2 cellular contexts compared by ENCODE assay signal in the genomic region with DNA sequence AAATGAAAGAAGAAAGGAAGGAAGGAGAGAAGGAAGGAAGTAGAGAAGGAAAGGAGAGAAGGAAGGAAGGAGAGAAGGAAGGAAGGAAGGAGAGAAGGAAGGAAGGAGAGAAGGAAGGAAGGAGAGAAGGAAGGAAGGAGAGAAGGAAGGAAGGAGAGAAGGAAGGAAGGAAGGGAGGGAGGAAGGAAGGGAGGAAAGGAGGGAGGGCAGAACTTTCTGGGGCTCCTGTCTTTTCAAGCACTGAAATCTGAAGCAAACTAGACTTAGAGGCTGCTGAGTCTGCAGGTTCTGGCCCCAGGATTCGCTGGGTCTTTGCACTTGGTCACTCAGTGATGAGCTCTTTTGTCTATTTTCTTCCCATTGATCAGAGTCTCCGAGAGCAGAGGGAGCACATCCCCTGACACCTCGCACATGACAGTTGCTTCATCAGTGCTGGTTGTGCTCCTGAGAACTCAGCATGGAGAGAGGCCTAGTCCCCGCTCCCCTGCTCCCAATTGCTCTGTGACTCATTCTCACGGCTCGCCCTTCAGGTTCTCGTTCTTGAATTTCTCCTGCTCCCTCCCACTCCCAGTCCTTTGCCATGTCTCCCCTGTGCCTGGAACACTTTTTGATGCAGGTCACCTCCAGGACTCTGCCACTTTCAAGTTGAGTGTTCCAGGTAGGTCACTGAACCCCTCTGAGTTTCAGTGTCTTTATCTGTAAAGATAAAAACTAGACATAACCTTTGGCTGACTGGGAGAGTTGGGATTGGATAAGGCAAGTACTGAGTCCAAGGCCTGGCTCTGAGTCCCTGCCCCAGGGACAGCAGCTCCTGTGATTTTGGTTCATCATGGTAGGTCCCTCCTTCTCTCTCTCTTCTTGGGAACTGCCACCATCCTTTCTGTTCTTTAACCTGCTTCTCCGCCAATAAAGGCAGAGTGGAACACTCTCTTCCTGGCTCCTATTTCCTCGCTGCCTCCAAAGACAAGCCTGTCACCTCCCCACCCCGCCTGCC.
TF ChIP-seq lines count a peak whose summit lies in the region.

No MANE protein-coding gene starts in this region.

TF ChIP-seq in A549, 52 proteins besides CTCF, POLR2A, EP300 and RAD21:
- peak; percentile 25 for TF ChIP-seq MAFK (IDR thresholded peaks at IDR 0.05; ENCODE audit: partially characterized antibody)
- TF ChIP-seq NFE2L2 (conservative IDR thresholded peaks at IDR 0.05; ENCODE audit: low read length), result no peak
TF ChIP-seq in A549: peak in this region for 1.

TF ChIP-seq in K562, 482 proteins besides CTCF, POLR2A, EP300 and RAD21:
- TF ChIP-seq, protein P1, sequence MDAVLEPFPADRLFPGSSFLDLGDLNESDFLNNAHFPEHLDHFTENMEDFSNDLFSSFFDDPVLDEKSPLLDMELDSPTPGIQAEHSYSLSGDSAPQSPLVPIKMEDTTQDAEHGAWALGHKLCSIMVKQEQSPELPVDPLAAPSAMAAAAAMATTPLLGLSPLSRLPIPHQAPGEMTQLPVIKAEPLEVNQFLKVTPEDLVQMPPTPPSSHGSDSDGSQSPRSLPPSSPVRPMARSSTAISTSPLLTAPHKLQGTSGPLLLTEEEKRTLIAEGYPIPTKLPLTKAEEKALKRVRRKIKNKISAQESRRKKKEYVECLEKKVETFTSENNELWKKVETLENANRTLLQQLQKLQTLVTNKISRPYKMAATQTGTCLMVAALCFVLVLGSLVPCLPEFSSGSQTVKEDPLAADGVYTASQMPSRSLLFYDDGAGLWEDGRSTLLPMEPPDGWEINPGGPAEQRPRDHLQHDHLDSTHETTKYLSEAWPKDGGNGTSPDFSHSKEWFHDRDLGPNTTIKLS (IDR thresholded peaks at IDR 0.05; ENCODE audit: borderline replicate concordance, low read depth), result no peak
- TF ChIP-seq MAFG (tag; conservative IDR thresholded peaks at IDR 0.05), result 0 out of 2 replicates have a peak, but pooled peaks have one; percentile 4
- TF ChIP-seq, protein P2, sequence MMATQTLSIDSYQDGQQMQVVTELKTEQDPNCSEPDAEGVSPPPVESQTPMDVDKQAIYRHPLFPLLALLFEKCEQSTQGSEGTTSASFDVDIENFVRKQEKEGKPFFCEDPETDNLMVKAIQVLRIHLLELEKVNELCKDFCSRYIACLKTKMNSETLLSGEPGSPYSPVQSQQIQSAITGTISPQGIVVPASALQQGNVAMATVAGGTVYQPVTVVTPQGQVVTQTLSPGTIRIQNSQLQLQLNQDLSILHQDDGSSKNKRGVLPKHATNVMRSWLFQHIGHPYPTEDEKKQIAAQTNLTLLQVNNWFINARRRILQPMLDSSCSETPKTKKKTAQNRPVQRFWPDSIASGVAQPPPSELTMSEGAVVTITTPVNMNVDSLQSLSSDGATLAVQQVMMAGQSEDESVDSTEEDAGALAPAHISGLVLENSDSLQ (IDR thresholded peaks at IDR 0.05), result no peak
- no peak for TF ChIP-seq KDM2B (CRISPR knock-in tag; IDR thresholded peaks at IDR 0.05)
- TF ChIP-seq SREBF1 (IDR thresholded peaks at IDR 0.05; ENCODE audit: borderline replicate concordance, low read depth, low read length), result no peak
- peak; percentile 13; the same call in 1 of the 2 replicates for TF ChIP-seq ZNF316 (IDR thresholded peaks at IDR 0.05)
- 0 out of 2 replicates have a peak, but pooled peaks have one; percentile 50 for TF ChIP-seq JUND (IDR thresholded peaks at IDR 0.05; ENCODE audit: borderline replicate concordance, low read depth, low read length)
- no peak for TF ChIP-seq JUND (tag; IDR thresholded peaks at IDR 0.05; ENCODE audit: borderline replicate concordance, low read depth, low read length)
- no peak for TF ChIP-seq ZNF583 (CRISPR knock-in tag; IDR thresholded peaks at IDR 0.05)
- TF ChIP-seq, protein P3, sequence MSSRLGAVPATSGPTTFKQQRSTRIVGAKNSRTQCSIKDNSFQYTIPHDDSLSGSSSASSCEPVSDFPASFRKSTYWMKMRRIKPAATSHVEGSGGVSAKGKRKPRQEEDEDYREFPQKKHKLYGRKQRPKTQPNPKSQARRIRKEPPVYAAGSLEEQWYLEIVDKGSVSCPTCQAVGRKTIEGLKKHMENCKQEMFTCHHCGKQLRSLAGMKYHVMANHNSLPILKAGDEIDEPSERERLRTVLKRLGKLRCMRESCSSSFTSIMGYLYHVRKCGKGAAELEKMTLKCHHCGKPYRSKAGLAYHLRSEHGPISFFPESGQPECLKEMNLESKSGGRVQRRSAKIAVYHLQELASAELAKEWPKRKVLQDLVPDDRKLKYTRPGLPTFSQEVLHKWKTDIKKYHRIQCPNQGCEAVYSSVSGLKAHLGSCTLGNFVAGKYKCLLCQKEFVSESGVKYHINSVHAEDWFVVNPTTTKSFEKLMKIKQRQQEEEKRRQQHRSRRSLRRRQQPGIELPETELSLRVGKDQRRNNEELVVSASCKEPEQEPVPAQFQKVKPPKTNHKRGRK (tag; IDR thresholded peaks at IDR 0.05), result peak; percentile 57
- 0 out of 2 replicates have a peak, but pooled peaks have one; percentile 17 for TF ChIP-seq L3MBTL2 (IDR thresholded peaks at IDR 0.05)
- no peak for TF ChIP-seq BRD4 (IDR thresholded peaks at IDR 0.05)
- TF ChIP-seq SMARCB1 (IDR thresholded peaks at IDR 0.05; ENCODE audit: insufficient read length, low read depth), result no peak
- TF ChIP-seq KAT2B (IDR thresholded peaks at IDR 0.05; ENCODE audit: low read depth, low read length), result no peak
- TF ChIP-seq C11orf30 (IDR thresholded peaks at IDR 0.05; ENCODE audit: low read depth), result 0 out of 2 replicates have a peak, but pooled peaks have one; percentile 41
- no peak for TF ChIP-seq HDAC3 (IDR thresholded peaks at IDR 0.05; ENCODE audit: borderline replicate concordance, partially characterized antibody)
- TF ChIP-seq FOSL1 (tag; conservative IDR thresholded peaks at IDR 0.05), result peak; percentile 35
- TF ChIP-seq ZNF263 (CRISPR knock-in tag; IDR thresholded peaks at IDR 0.05; ENCODE audit: borderline replicate concordance), result 0 out of 2 replicates have a peak, but pooled peaks have one; percentile 47
